ENCODE assay signal across 18 cellular contexts in genomic region chr17:58183514-58183913, GRCh38.
DNase-seq lines count a peak whose midpoint lies in the region; ATAC-seq and TF ChIP-seq lines count a peak whose summit lies in the region.
"Had no signal": no experiment of that assay in that cellular context is flagged by ENCODE, and none has a peak within 500 bp of the region (broad histone marks: within the 10 kb centered on the region; RNA-seq: fewer than 3 reads in every experiment).

No MANE protein-coding gene starts in this region.

- peak; percentile 9 for DNase-seq in activated CD8-positive, alpha-beta memory T cell treated with anti-CD3 and anti-CD28 coated beads for 24 hours
- DNase-seq in activated CD8-positive, alpha-beta memory T cell treated with anti-CD3 and anti-CD28 coated beads, Interleukin-2, amount 50 U/mL, for 4 hours: no peak
- DNase-seq in HL-60 (ENCODE audit: low read depth in 1 of 2, low spot score in 1 of 2): no peak
- peak; percentile 7 for DNase-seq in islet precursor cell
- DNase-seq in stimulated activated CD4-positive, alpha-beta T cell treated with anti-CD3 and anti-CD28 coated beads, Interleukin-12 subunit alpha, Interleukin-12 subunit beta, amount 100 ng/mL, for 4 hours: no peak
- no peak for DNase-seq in T1000 (lab: John Stamatoyannopoulos, UW)
- DNase-seq: 8988T; C1 segment of cervical spinal cord; Calu3; CD4-positive, alpha-beta memory T cell; COR-L47; DMS153; DMS79; EL; GM23248; HCEC 1CT had no signal

- H3K4me3 ChIP-seq in HL-60 (replicated peaks; ENCODE audit: insufficient read depth, low read length): no peak overlapping the region
- H3K4me3 ChIP-seq: GM12878, GM23248 had no signal

- TF ChIP-seq CTCF in HL-60 (IDR thresholded peaks at IDR 0.05; ENCODE audit: insufficient read depth, low read length): no peak

- no peaks in the 10 kb centered on the region for H3K27me3 ChIP-seq in HL-60 (ENCODE audit: insufficient read depth, poor library complexity, severe bottlenecking)

- peak overlapping the region; percentile 61 for H3K27ac ChIP-seq in HL-60 (replicated peaks)
- H3K27ac ChIP-seq: GM23248 had no signal

- ATAC-seq in HG03039 (IDR thresholded peaks at IDR 0.05; ENCODE audit: unreplicated experiment): no peak
- ATAC-seq: GM12878 had no signal

Comparison
In these comparisons a context has a peak if more than half of its experiments do, and no peak if none do; other contexts are left out.
1. DNase-seq: peak in activated CD8-positive, alpha-beta memory T cell treated with anti-CD3 and anti-CD28 coated beads for 24 hours (single experiment) and islet precursor cell (single experiment); none in activated CD8-positive, alpha-beta memory T cell treated with anti-CD3 and anti-CD28 coated beads, Interleukin-2, amount 50 U/mL, for 4 hours (single experiment), HL-60 (0 of 2), stimulated activated CD4-positive, alpha-beta T cell treated with anti-CD3 and anti-CD28 coated beads, Interleukin-12 subunit alpha, Interleukin-12 subunit beta, amount 100 ng/mL, for 4 hours (single experiment) and T1000 (single experiment).